Comparison of ENCODE assay signal across 21 cellular contexts in the genomic region with DNA sequence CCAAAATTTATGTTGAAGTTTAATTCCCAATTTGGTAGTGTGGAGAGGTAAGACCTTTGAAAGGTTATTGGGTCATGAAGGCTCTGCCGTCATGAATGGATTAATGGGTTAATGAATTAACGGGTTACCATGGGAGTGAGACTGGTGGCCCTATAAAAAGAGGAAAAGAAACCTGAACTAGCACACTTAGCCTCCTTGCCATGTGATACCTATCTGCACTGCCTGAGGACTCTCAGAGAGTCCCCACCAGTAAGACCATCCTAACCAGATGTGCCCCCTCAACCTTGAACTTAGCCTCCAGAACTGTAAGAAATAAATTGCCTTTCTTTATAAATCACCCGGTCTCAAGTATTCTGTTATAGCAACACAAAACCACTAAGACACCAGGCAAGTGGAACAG. TPM values are rescaled to one million over a fixed set of nuclear protein-coding genes. Genes with fewer than 3 reads are reported as not detected.
"Had no signal": no experiment of that assay in that cellular context is flagged by ENCODE, and none has a peak within 500 bp of the region (broad histone marks: within the 10 kb centered on the region; RNA-seq: fewer than 3 reads in every experiment).

No MANE protein-coding gene starts in this region.

- H3K4me3 ChIP-seq: hepatocyte, stomach had no signal

- H3K27ac Mint-ChIP-seq: activated CD8-positive, alpha-beta memory T cell treated with anti-CD3 and anti-CD28 coated beads, Interleukin-2, amount 10 ng/mL, durations not matched to agents 7 days and 5 days; activated naive CD8-positive, alpha-beta T cell treated with anti-CD3 and anti-CD28 coated beads, Interleukin-2, amount 10 ng/mL, durations not matched to agents 7 days and 5 days; endodermal cell had no signal

- ATAC-seq: activated CD4-positive, CD25-positive, alpha-beta regulatory T cell treated with anti-CD3 and anti-CD28 coated beads, Interleukin-2, amount 50 U/mL, for 24 hours; activated CD8-positive, alpha-beta memory T cell treated with anti-CD3 and anti-CD28 coated beads, Interleukin-2, amount 10 ng/mL, durations not matched to agents 7 days and 5 days; activated T-cell treated with anti-CD3 and anti-CD28 coated beads, Interleukin-2, amount 50 U/mL, for 4 hours; left ventricle myocardium superior had no signal

- H3K4me3 Mint-ChIP-seq: activated CD8-positive, alpha-beta memory T cell treated with anti-CD3 and anti-CD28 coated beads, Interleukin-2, amount 10 ng/mL, durations not matched to agents 7 days and 5 days; activated naive CD8-positive, alpha-beta T cell treated with anti-CD3 and anti-CD28 coated beads, Interleukin-2, amount 10 ng/mL, durations not matched to agents 7 days and 5 days; activated T-cell treated with anti-CD3 and anti-CD28 coated beads, Interleukin-2, amount 50 U/mL, for 4 hours; endodermal cell; neural crest cell had no signal

- DNase-seq: activated CD4-positive, alpha-beta T cell treated with anti-CD3 and anti-CD28 coated beads, Interleukin-2, amount 50 U/mL, for 48 hours; activated CD8-positive, alpha-beta memory T cell treated with anti-CD3 and anti-CD28 coated beads, Interleukin-2, amount 10 ng/mL, durations not matched to agents 7 days and 5 days; activated gamma-delta T cell treated with Interleukin-2 at 50 U/mL for 16 hours; activated naive CD8-positive, alpha-beta T cell treated with anti-CD3 and anti-CD28 coated beads, Interleukin-2, amount 10 ng/mL, durations not matched to agents 7 days and 5 days; activated T-cell treated with anti-CD3 and anti-CD28 coated beads, Interleukin-2, amount 50 U/mL, for 4 hours; anterior cingulate cortex; endodermal cell; kidney; left ventricle myocardium superior; retina; stimulated activated CD4-positive, alpha-beta T cell treated with anti-CD3 and anti-CD28 coated beads, Interleukin-4, amount 100 ng/mL, for 4 hours; stomach had no signal

- H3K9me3 Mint-ChIP-seq: activated naive CD8-positive, alpha-beta T cell treated with anti-CD3 and anti-CD28 coated beads, Interleukin-2, amount 10 ng/mL, durations not matched to agents 7 days and 5 days; activated T-cell treated with anti-CD3 and anti-CD28 coated beads, Interleukin-2, amount 50 U/mL, for 4 hours; neural crest cell had no signal

- H3K27me3 ChIP-seq: hepatocyte had no signal

- H3K4me1 Mint-ChIP-seq: activated CD8-positive, alpha-beta memory T cell treated with anti-CD3 and anti-CD28 coated beads, Interleukin-2, amount 10 ng/mL, durations not matched to agents 7 days and 5 days; endodermal cell; neural crest cell had no signal

- H3K4me1 ChIP-seq: parathyroid adenoma, stomach had no signal

- H3K36me3 ChIP-seq: stomach had no signal

- H3K9me3 ChIP-seq: stomach had no signal

- H3K36me3 Mint-ChIP-seq: activated naive CD8-positive, alpha-beta T cell treated with anti-CD3 and anti-CD28 coated beads, Interleukin-2, amount 10 ng/mL, durations not matched to agents 7 days and 5 days had no signal

- H3K27ac ChIP-seq: hepatocyte, parathyroid adenoma, stomach had no signal

- H3K27me3 Mint-ChIP-seq: activated CD8-positive, alpha-beta memory T cell treated with anti-CD3 and anti-CD28 coated beads, Interleukin-2, amount 10 ng/mL, durations not matched to agents 7 days and 5 days had no signal

RNA-seq across cellular contexts. Expression of gene PAGE1, which starts 39.2 kb away (rescaled TPM):
- total RNA-seq: activated CD8-positive, alpha-beta memory T cell treated with anti-CD3 and anti-CD28 coated beads, Interleukin-2, amount 10 ng/mL, durations not matched to agents 7 days and 5 days; activated naive CD8-positive, alpha-beta T cell treated with anti-CD3 and anti-CD28 coated beads, Interleukin-2, amount 10 ng/mL, durations not matched to agents 7 days and 5 days; activated T-cell treated with anti-CD3 and anti-CD28 coated beads, Interleukin-2, amount 50 U/mL, for 4 hours; cerebellum; dermis microvascular lymphatic vessel endothelial cell; endodermal cell; hepatocyte; kidney; left ventricle myocardium superior; mesenteric fat pad; neural crest cell; skeletal muscle tissue; stomach; urinary bladder had no signal

RNA-seq across cellular contexts. Expression of gene GAGE1, which starts 57.7 kb away (rescaled TPM):
- total RNA-seq: activated CD8-positive, alpha-beta memory T cell treated with anti-CD3 and anti-CD28 coated beads, Interleukin-2, amount 10 ng/mL, durations not matched to agents 7 days and 5 days; activated naive CD8-positive, alpha-beta T cell treated with anti-CD3 and anti-CD28 coated beads, Interleukin-2, amount 10 ng/mL, durations not matched to agents 7 days and 5 days; activated T-cell treated with anti-CD3 and anti-CD28 coated beads, Interleukin-2, amount 50 U/mL, for 4 hours; cerebellum; dermis microvascular lymphatic vessel endothelial cell; endodermal cell; hepatocyte; kidney; left ventricle myocardium superior; mesenteric fat pad; neural crest cell; skeletal muscle tissue; stomach; urinary bladder had no signal
